26 cellular contexts compared by ENCODE assay signal in the genomic region with DNA sequence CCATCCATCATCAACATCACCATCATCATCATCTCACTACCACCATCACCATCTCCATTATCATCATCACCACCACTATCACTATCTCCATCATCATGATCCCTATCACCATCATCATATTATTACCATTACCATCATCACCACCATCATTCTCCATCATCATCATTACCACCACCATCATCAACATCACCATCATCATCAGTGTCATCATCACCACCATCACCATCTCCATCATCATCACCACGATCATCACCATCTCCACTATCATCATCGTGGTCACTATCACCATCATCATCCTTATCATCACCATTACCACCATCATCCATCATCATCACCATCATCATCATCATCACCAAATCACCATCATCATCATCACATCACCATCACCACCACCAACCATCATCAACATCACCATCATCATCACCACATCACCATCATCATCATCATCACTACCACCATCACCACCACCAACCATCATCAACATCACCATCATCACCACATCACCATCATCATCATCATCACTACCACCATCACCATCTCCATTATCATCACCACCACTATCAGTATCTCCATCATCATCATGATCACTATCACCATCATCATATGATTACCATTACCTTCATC.
DNase-seq lines count a peak whose midpoint lies in the region; ATAC-seq, FAIRE-seq and TF ChIP-seq lines count a peak whose summit lies in the region.
"Had no signal": no experiment of that assay in that cellular context is flagged by ENCODE, and none has a peak within 500 bp of the region (broad histone marks: within the 10 kb centered on the region; RNA-seq: fewer than 3 reads in every experiment).

No MANE protein-coding gene starts in this region.

- H2BK120ac ChIP-seq in IMR-90 (ENCODE audit: low read depth, low read length) = no peak overlapping the region
- no peak overlapping the region for H2BK120ac ChIP-seq in H1 (replicated peaks; ENCODE audit: low read depth, low read length)

- H3K4ac ChIP-seq in IMR-90 (ENCODE audit: low read depth, low read length) (no peak overlapping the region), H1 (replicated peaks; ENCODE audit: insufficient read length, low read depth, low read length) (no peak overlapping the region)

- H3K79me1 ChIP-seq in IMR-90 (ENCODE audit: low read depth in 1 of 2, low read length in 2 of 2) (no peaks in the 10 kb centered on the region), H1 (ENCODE audit: low read depth, low read length) (no peaks in the 10 kb centered on the region)

- no peak overlapping the region for H2AK9ac ChIP-seq in IMR-90 (replicated peaks; ENCODE audit: low read depth, low read length, poor library complexity)

- H2BK15ac ChIP-seq in IMR-90 (ENCODE audit: low read depth, low read length) (no peak overlapping the region), H1 (ENCODE audit: low read length) (no peak overlapping the region)

- peak; percentile 72 for FAIRE-seq in GM12891 (lab: Jason Lieb, UNC)
- no peak for FAIRE-seq in H1 (lab: Jason Lieb, UNC)
- FAIRE-seq: A204.1 had no signal

- H3K27me3 ChIP-seq in IMR-90 (ENCODE audit: control insufficient read depth, insufficient read depth, low read length) = peaks cover 2% of the 10 kb centered on the region; the same call in 1 of the 2 replicates
- no peaks in the 10 kb centered on the region; a peak in 1 of 7 replicates for H3K27me3 ChIP-seq in H1 (replicated peaks in 1 of 4; ENCODE audit: control insufficient read depth in 3 of 4, extremely low read depth in 1 of 4, insufficient read depth in 3 of 4, low read length in 3 of 4)
- H3K27me3 ChIP-seq in osteoblast (ENCODE audit: insufficient read depth, low read length) = peaks cover 11% of the 10 kb centered on the region
- H3K27me3 ChIP-seq: BE2C, BLaER1 had no signal

- intact Hi-C loops in IMR-90 (cut with micrococcal nuclease) = no loop called here
- intact Hi-C loops in head of caudate nucleus (cut with DNase I) = no loop called here

- no peak for ATAC-seq in IMR-90 (ENCODE audit: low read depth)
- ATAC-seq in GM19463 (IDR thresholded peaks at IDR 0.05; ENCODE audit: unreplicated experiment) = no peak
- ATAC-seq: GM12878 had no signal

- TF ChIP-seq RAD21 in IMR-90 (IDR thresholded peaks at IDR 0.05; ENCODE audit: low read length) = no peak
- TF ChIP-seq RAD21 in H1 (IDR thresholded peaks at IDR 0.05 in 1 of 2, conservative IDR thresholded peaks at IDR 0.05 in 1 of 2; ENCODE audit: low read depth in 2 of 2, low read length in 2 of 2) = no peak

- H4K8ac ChIP-seq in IMR-90 (ENCODE audit: low read depth in 2 of 2, low read length in 2 of 2) (no peak overlapping the region), H1 (ENCODE audit: extremely low read depth, insufficient read depth, low read length) (no peak overlapping the region)

- dilution Hi-C loops in IMR-90 (cut with HindIII; ENCODE audit: low sequenced_read_pairs, unreplicated experiment) = no loop called here

- H3K36me3 ChIP-seq in HEK293 (ENCODE audit: control insufficient read depth in 2 of 2, insufficient read depth in 1 of 2, low read length in 2 of 2) (no peaks in the 10 kb centered on the region), IMR-90 (ENCODE audit: control insufficient read depth, insufficient read depth, low read length) (no peaks in the 10 kb centered on the region), H1 (ENCODE audit: control insufficient read depth in 2 of 4, insufficient read depth in 4 of 4, low read length in 3 of 4) (no peaks in the 10 kb centered on the region), osteoblast (ENCODE audit: insufficient read depth, low read length) (no peaks in the 10 kb centered on the region)
- H3K36me3 ChIP-seq: BE2C, BLaER1 had no signal

- H2BK12ac ChIP-seq in H1 (ENCODE audit: low read depth, low read length) = no peak overlapping the region

- H3K56ac ChIP-seq in IMR-90 (ENCODE audit: extremely low read depth, insufficient read depth, low read length) (no peak overlapping the region), H1 (replicated peaks; ENCODE audit: insufficient read length, low read depth, low read length) (peak overlapping the region; percentile 90)

- no peak for TF ChIP-seq EP300 in H1 (IDR thresholded peaks at IDR 0.05; ENCODE audit: borderline replicate concordance in 1 of 2, low read depth in 2 of 2, low read length in 2 of 2)

- CTCF ChIA-PET in HEK293 (lab: Yijun Ruan, JAX) = no interaction called here
- CTCF ChIA-PET in IMR-90 (lab: Yijun Ruan, JAX) = no interaction called here
- CTCF ChIA-PET in H1 (lab: Charles Lee; ENCODE audit: partially characterized antibody) = no interaction called here

- H3K4me3 ChIP-seq in HEK293 (ENCODE audit: low read depth, low read length) = no peak overlapping the region
- no peak overlapping the region for H3K4me3 ChIP-seq in IMR-90 (ENCODE audit: insufficient read depth, low read depth, low read length)
- no peak overlapping the region for H3K4me3 ChIP-seq in H1 (ENCODE audit: extremely low read depth in 1 of 4, insufficient read depth in 2 of 4, low read depth in 3 of 4, low read length in 4 of 4)
- no peak overlapping the region for H3K4me3 ChIP-seq in osteoblast (ENCODE audit: insufficient read depth, low read length)
- H3K4me3 ChIP-seq: BLaER1, GM12878 had no signal

- H3K9ac ChIP-seq in IMR-90 (ENCODE audit: low read depth, low read length) (no peak overlapping the region), H1 (replicated peaks in 1 of 4; ENCODE audit: extremely low read depth in 1 of 4, low read depth in 3 of 4, low read length in 3 of 4) (no peak overlapping the region)
- H3K9ac ChIP-seq: BLaER1 had no signal

- H4K5ac ChIP-seq in IMR-90 (ENCODE audit: low read depth, low read length) (no peak overlapping the region), H1 (ENCODE audit: insufficient read length, low read depth, low read length) (no peak overlapping the region)

- H2BK20ac ChIP-seq in IMR-90 (ENCODE audit: low read depth, low read length) (no peak overlapping the region), H1 (ENCODE audit: low read length) (no peak overlapping the region)

- no peaks in the 10 kb centered on the region for H4K20me1 ChIP-seq in IMR-90 (ENCODE audit: insufficient read depth, low read length)
- peaks cover 0 to 12% of the 10 kb centered on the region in 2 experiments for H4K20me1 ChIP-seq in H1 (replicated peaks in 1 of 2; ENCODE audit: control insufficient read depth in 1 of 2, insufficient read depth in 2 of 2, low read length in 2 of 2)
- H4K20me1 ChIP-seq in osteoblast (ENCODE audit: insufficient read depth, low read length) = no peaks in the 10 kb centered on the region
- H4K20me1 ChIP-seq: BLaER1 had no signal

- 55% methylated on average over 2 of the region's 2 CpGs; no CpG with 5 or more reads in 1 of the 2 experiments for WGBS in IMR-90 (ENCODE audit: extremely low coverage in 2 of 2, insufficient read length in 1 of 2), 2 experiments
- 89% methylated on average over 2 of the region's 2 CpGs; no CpG with 5 or more reads in 1 of the 2 experiments for WGBS in H1 (ENCODE audit: extremely low coverage in 1 of 2, insufficient coverage in 1 of 2, insufficient read length in 1 of 2, insufficient replicate concordance in 2 of 2, low coverage in 1 of 2, low lambda C conversion rate in 2 of 2, missing lambda C conversion rate in 1 of 2), 2 experiments

- H3K4me2 ChIP-seq in IMR-90 (ENCODE audit: low read depth, low read length) (no peak overlapping the region), H1 (ENCODE audit: insufficient read depth in 1 of 2, low read depth in 2 of 2, low read length in 2 of 2) (no peak overlapping the region), osteoblast (ENCODE audit: insufficient read depth, low read length) (no peak overlapping the region)
- H3K4me2 ChIP-seq: BLaER1 had no signal

- H2AFZ ChIP-seq in IMR-90 (replicated peaks; ENCODE audit: low read length, poor library complexity) (no peak overlapping the region), H1 (ENCODE audit: low read length) (no peak overlapping the region), osteoblast (ENCODE audit: low read length) (no peak overlapping the region)

- H3K23me2 ChIP-seq in H1 (ENCODE audit: low read depth, low read length) = peaks cover 18% of the 10 kb centered on the region; the same call in 1 of the 2 replicates

- POLR2A ChIA-PET in HEK293 (lab: Yijun Ruan, JAX) = no interaction called here
- POLR2A ChIA-PET in IMR-90 (lab: Charles Lee; ENCODE audit: unreplicated experiment) = no interaction called here
- POLR2A ChIA-PET in H1 (lab: Charles Lee; ENCODE audit: partially characterized antibody) = no interaction called here

- DNase-seq in GM12891 (ENCODE audit: insufficient read length, low spot score) = no peak
- DNase-seq in IMR-90 = no peak
- no peak for DNase-seq in H1 (ENCODE audit: low read depth in 1 of 2, low spot score in 2 of 2)
- no peak for DNase-seq in head of caudate nucleus
- no peak for DNase-seq in osteoblast (ENCODE audit: insufficient read length, low spot score, missing footprints)
- DNase-seq in HK-2 (ENCODE audit: unreplicated experiment) = no peak
- DNase-seq: 8988T; ACHN; BE2C; C1 segment of cervical spinal cord; CD4-positive, alpha-beta memory T cell; CD4-positive, CD25-positive, alpha-beta regulatory T cell; CD8-positive, alpha-beta memory T cell; COR-L47; DMS 273 treated with DMSO at 0.1 percent for 48 hours; DMS153; DMS53; DMS79; DND-41; EL; GDM1 had no signal

- no TSS peak for BruUV-seq in IMR-90 (replicated peaks; lab: Mats Ljungman, UMichigan)

- no peaks in the 10 kb centered on the region for H3K79me2 ChIP-seq in H1 (ENCODE audit: control insufficient read depth in 1 of 2, insufficient read depth in 2 of 2, low read length in 2 of 2)
- no peaks in the 10 kb centered on the region for H3K79me2 ChIP-seq in osteoblast (ENCODE audit: insufficient read depth, low read length)

- no peak for TF ChIP-seq POLR2A in GM12891 (IDR thresholded peaks at IDR 0.05; ENCODE audit: low read depth, low read length)
- TF ChIP-seq POLR2A in IMR-90 (IDR thresholded peaks at IDR 0.05; ENCODE audit: low read depth, low read length) = no peak
- no peak for TF ChIP-seq POLR2A in H1 (IDR thresholded peaks at IDR 0.05; ENCODE audit: control extremely low read depth in 1 of 2, low read depth in 2 of 2, low read length in 2 of 2)

- H3K9me3 ChIP-seq in HEK293 (ENCODE audit: control insufficient read depth, insufficient read depth, low read depth, low read length) = no peaks in the 10 kb centered on the region
- H3K9me3 ChIP-seq in IMR-90 (ENCODE audit: control insufficient read depth, insufficient read depth, low read length) = no peaks in the 10 kb centered on the region
- H3K9me3 ChIP-seq in H1 (ENCODE audit: insufficient read depth in 2 of 2, low read depth in 1 of 2, low read length in 1 of 2) = peaks cover 0 to 20% of the 10 kb centered on the region in 2 experiments; a peak in 1 of 4 replicates
- no peaks in the 10 kb centered on the region for H3K9me3 ChIP-seq in osteoblast (ENCODE audit: low read depth, low read length)
- H3K9me3 ChIP-seq: BE2C, BLaER1 had no signal

- in situ Hi-C loops in IMR-90 (cut with MboI; ENCODE audit: low sequenced_read_pairs) = no loop called here

- no peak overlapping the region for H3K14ac ChIP-seq in IMR-90 (replicated peaks; ENCODE audit: low read depth, low read length)
- no peak overlapping the region for H3K14ac ChIP-seq in H1 (ENCODE audit: insufficient read length)

- H2BK5ac ChIP-seq in IMR-90 (ENCODE audit: low read depth, low read length, poor library complexity, severe bottlenecking) = peak overlapping the region; percentile 45
- H2BK5ac ChIP-seq in H1 (ENCODE audit: low read depth, low read length) = no peak overlapping the region

- H4K91ac ChIP-seq in IMR-90 (ENCODE audit: insufficient read depth, low read depth, low read length) (no peak overlapping the region), H1 (replicated peaks; ENCODE audit: insufficient read length, low read length) (peak overlapping the region; percentile 55)

- no peaks in the 10 kb centered on the region for H3K4me1 ChIP-seq in HEK293 (ENCODE audit: control insufficient read depth, insufficient read depth, low read length)
- H3K4me1 ChIP-seq in IMR-90 (ENCODE audit: control insufficient read depth, insufficient read depth, low read length) = no peaks in the 10 kb centered on the region
- H3K4me1 ChIP-seq in H1 (replicated peaks in 1 of 4; ENCODE audit: control insufficient read depth in 3 of 4, insufficient read depth in 4 of 4, low read length in 3 of 4) = no peaks in the 10 kb centered on the region
- H3K4me1 ChIP-seq in osteoblast (ENCODE audit: insufficient read depth, low read length) = no peaks in the 10 kb centered on the region

- H3K23ac ChIP-seq in IMR-90 (ENCODE audit: low read depth, low read length) (no peak overlapping the region), H1 (ENCODE audit: insufficient read length) (no peak overlapping the region)

- TF ChIP-seq CTCF in HEK293 (tag by site-specific recombination; IDR thresholded peaks at IDR 0.05) (no peak), IMR-90 (conservative IDR thresholded peaks at IDR 0.05; ENCODE audit: low read depth, low read length) (no peak), H1 (IDR thresholded peaks at IDR 0.05; ENCODE audit: control extremely low read depth in 1 of 3, insufficient read depth in 1 of 3, low read depth in 1 of 3, low read length in 3 of 3) (no peak), osteoblast (IDR thresholded peaks at IDR 0.05; ENCODE audit: extremely low read depth, low read depth, low read length) (no peak)

- H3K27ac ChIP-seq in HEK293 (ENCODE audit: extremely low read depth, low read depth, low read length) = no peak overlapping the region
- H3K27ac ChIP-seq in IMR-90 (ENCODE audit: insufficient read depth, low read length) = no peak overlapping the region
- H3K27ac ChIP-seq in H1 (ENCODE audit: low read depth, low read length) = no peak overlapping the region
- no peak overlapping the region for H3K27ac ChIP-seq in osteoblast (ENCODE audit: low read depth, low read length)
- H3K27ac ChIP-seq: BLaER1 had no signal

- no peaks in the 10 kb centered on the region for H3K9me1 ChIP-seq in IMR-90 (ENCODE audit: insufficient read depth, low read length)

- no peak overlapping the region for H2AK5ac ChIP-seq in IMR-90 (ENCODE audit: low read depth, low read length)
- peak overlapping the region; percentile 99; the same call in 1 of the 2 replicates for H2AK5ac ChIP-seq in H1 (ENCODE audit: low read depth, low read length)

- H3K18ac ChIP-seq in IMR-90 (ENCODE audit: low read depth, low read length) = no peak overlapping the region
- H3K18ac ChIP-seq in H1 (ENCODE audit: extremely low read depth, low read length) = no peak overlapping the region
